9 cellular contexts compared by ENCODE assay signal in the genomic region with DNA sequence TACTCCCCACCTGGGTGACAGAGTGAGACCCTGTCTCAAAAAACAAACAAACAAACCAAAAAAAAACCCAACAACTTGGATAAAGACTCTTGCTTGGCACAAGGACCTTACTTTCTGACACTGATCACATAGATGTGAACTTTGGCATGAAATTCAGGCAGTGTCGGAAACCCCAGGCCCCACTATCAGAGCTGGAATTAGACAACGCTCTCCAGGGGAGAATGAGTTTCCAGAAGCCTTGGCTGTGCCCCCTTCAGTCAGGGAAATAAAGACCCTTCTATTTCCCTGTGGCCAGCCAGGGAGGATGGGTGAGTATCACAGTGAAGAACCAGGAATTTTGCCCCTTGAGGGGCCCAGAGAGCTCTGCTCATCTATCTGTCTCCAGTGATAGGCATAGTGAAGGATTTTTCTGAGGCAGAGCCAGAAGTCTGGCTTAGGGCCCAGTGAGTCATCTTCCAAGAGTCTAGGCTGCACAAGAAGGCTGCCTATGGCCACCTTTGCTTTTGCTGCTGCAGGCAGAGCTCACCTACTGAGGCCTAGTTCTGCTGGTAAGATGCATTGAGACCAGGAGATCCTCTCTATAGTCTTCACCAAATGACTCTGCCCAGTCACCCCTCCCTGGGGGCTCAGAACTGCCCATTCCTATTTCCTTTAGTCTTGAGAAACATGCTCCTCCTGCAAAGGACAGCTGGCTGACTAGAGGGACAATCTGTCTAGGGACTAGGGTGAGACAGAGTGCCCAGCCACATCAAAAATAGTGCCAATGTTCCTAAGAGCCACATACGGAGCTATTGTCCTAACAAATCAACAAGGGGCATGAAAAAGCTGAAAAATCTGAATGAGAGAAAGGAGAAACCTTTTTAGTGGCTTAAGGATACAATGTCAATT. TPM values are rescaled to one million over a fixed set of nuclear protein-coding genes. Genes with fewer than 3 reads are reported as not detected.
DNase-seq lines count a peak whose midpoint lies in the region; ATAC-seq and TF ChIP-seq lines count a peak whose summit lies in the region.
"Had no signal": no experiment of that assay in that cellular context is flagged by ENCODE, and none has a peak within 500 bp of the region (broad histone marks: within the 10 kb centered on the region; RNA-seq: fewer than 3 reads in every experiment).

No MANE protein-coding gene starts in this region.

- no peaks in the 10 kb centered on the region for H3K9me3 ChIP-seq in sigmoid colon

- H3K4me3 ChIP-seq in sigmoid colon = no peak overlapping the region

- no peak overlapping the region for H3K4me3 Mint-ChIP-seq in effector memory CD8-positive, alpha-beta T cell

- H3K36me3 Mint-ChIP-seq in effector memory CD8-positive, alpha-beta T cell (ENCODE audit: insufficient read depth) = no peaks in the 10 kb centered on the region

- peak; percentile 82 for DNase-seq in G401 (ENCODE audit: low spot score)
- peak; percentile 47 for DNase-seq in Right ventricle myocardium superior
- peak; percentile 78 for DNase-seq in sigmoid colon
- no peak for DNase-seq in stimulated activated CD4-positive, alpha-beta T cell treated with anti-CD3 and anti-CD28 coated beads, Interleukin-2, amount 100 ng/mL, for 48 hours
- no peak for DNase-seq in NCI-H2029 treated with DMSO at 0.1 percent for 48 hours (lab: John Stamatoyannopoulos, UW)
- no peak for DNase-seq in effector memory CD8-positive, alpha-beta T cell
- no peak for DNase-seq in NCI-H2029 (lab: John Stamatoyannopoulos, UW)
- DNase-seq: activated CD8-positive, alpha-beta memory T cell treated with anti-CD3 and anti-CD28 coated beads, Interleukin-2, amount 50 U/mL, for 4 hours had no signal

- H3K27ac ChIP-seq in sigmoid colon = peak overlapping the region in 2 of 4 donors; percentile 11 to 24

- peaks cover 0 to 9% (median 4%) of the 10 kb centered on the region in 4 donors for H3K4me1 ChIP-seq in sigmoid colon

- TF ChIP-seq POLR2A in sigmoid colon (IDR thresholded peaks at IDR 0.05) = no peak

- no peaks in the 10 kb centered on the region for H3K36me3 ChIP-seq in sigmoid colon

- ATAC-seq in SK-N-SH treated with all-trans-retinoic acid at 6 μM for 48 hours = peak; percentile 99
- peak; percentile 71 for ATAC-seq in Right ventricle myocardium superior (ENCODE audit: poor library complexity)
- no peak for ATAC-seq in effector memory CD8-positive, alpha-beta T cell (replicated peaks)

- H3K27me3 Mint-ChIP-seq in effector memory CD8-positive, alpha-beta T cell = no peaks in the 10 kb centered on the region

- TF ChIP-seq CTCF in sigmoid colon (IDR thresholded peaks at IDR 0.05) = no peak

- 90 to 91% methylated on average over 3 of the region's 3 CpGs for WGBS in sigmoid colon, 2 donors

- TF ChIP-seq EP300 in sigmoid colon (IDR thresholded peaks at IDR 0.05) = no peak

- no peaks in the 10 kb centered on the region for H3K9me3 Mint-ChIP-seq in effector memory CD8-positive, alpha-beta T cell

- H3K4me1 Mint-ChIP-seq in effector memory CD8-positive, alpha-beta T cell (ENCODE audit: low read depth in 2 of 2) = peaks cover 3 to 5% of the 10 kb centered on the region in 2 donors

- in situ Hi-C loops in G401 (cut with HindIII; ENCODE audit: low sequenced_read_pairs) = no loop called here

- no peak overlapping the region for H3K27ac Mint-ChIP-seq in effector memory CD8-positive, alpha-beta T cell

- intact Hi-C loops in Right ventricle myocardium superior (cut with DNase I) = no loop called here
- intact Hi-C loops in sigmoid colon (cut with DNase I) = no loop called here

- no peaks in the 10 kb centered on the region for H3K27me3 ChIP-seq in sigmoid colon

TF ChIP-seq in SK-N-SH treated with all-trans-retinoic acid at 6 μM for 48 hours, 23 proteins besides CTCF, POLR2A, EP300 and RAD21:
- no peak for TF ChIP-seq OSR1 (CRISPR knock-in tag; IDR thresholded peaks at IDR 0.05)
- TF ChIP-seq BACH2 (CRISPR knock-in tag; IDR thresholded peaks at IDR 0.05; ENCODE audit: borderline replicate concordance) = no peak
- TF ChIP-seq ESRRG (CRISPR knock-in tag; IDR thresholded peaks at IDR 0.05) = no peak
- TF ChIP-seq ZFP30 (CRISPR knock-in tag; IDR thresholded peaks at IDR 0.05) = no peak
- no peak for TF ChIP-seq ZC3H10 (CRISPR knock-in tag; IDR thresholded peaks at IDR 0.05)
- no peak for TF ChIP-seq TCF4 (CRISPR knock-in tag; IDR thresholded peaks at IDR 0.05; ENCODE audit: borderline replicate concordance)
- no peak for TF ChIP-seq PPARA (CRISPR knock-in tag; IDR thresholded peaks at IDR 0.05; ENCODE audit: borderline replicate concordance)
- TF ChIP-seq ZNF70 (CRISPR knock-in tag; IDR thresholded peaks at IDR 0.05) = no peak
- TF ChIP-seq ISL1 (CRISPR knock-in tag; IDR thresholded peaks at IDR 0.05) = no peak
- no peak for TF ChIP-seq CSDC2 (CRISPR knock-in tag; IDR thresholded peaks at IDR 0.05)
- TF ChIP-seq ZNF565 (CRISPR knock-in tag; conservative IDR thresholded peaks at IDR 0.05; ENCODE audit: low read depth) = no peak

RNA-seq across cellular contexts. Expression of a gene that starts 40.2 kb away (rescaled TPM):
- 45.0 and 57.5 TPM in 2 replicates for total RNA-seq in G401 (2014; rRNA removed; shearing (Covaris generic))
- total RNA-seq in Right ventricle myocardium superior (43.1 TPM), sigmoid colon (10 to 100 TPM; 18.9 to 28.5 (median 21.3) TPM)
- polyA plus RNA-seq in sigmoid colon = 10 to 100 TPM; 20.4 to 42.5 (median 27.2) TPM

Comparison
In these comparisons a context has a peak if more than half of its experiments do, and no peak if none do; other contexts are left out.
1. DNase-seq: peak in G401 (single experiment), Right ventricle myocardium superior (single experiment) and sigmoid colon (single experiment); none in stimulated activated CD4-positive, alpha-beta T cell treated with anti-CD3 and anti-CD28 coated beads, Interleukin-2, amount 100 ng/mL, for 48 hours (0 of 2), NCI-H2029 treated with DMSO at 0.1 percent for 48 hours (single experiment), effector memory CD8-positive, alpha-beta T cell (0 of 3) and NCI-H2029 (single experiment).